ENCODE assay signal across 10 cellular contexts in the genomic region with DNA sequence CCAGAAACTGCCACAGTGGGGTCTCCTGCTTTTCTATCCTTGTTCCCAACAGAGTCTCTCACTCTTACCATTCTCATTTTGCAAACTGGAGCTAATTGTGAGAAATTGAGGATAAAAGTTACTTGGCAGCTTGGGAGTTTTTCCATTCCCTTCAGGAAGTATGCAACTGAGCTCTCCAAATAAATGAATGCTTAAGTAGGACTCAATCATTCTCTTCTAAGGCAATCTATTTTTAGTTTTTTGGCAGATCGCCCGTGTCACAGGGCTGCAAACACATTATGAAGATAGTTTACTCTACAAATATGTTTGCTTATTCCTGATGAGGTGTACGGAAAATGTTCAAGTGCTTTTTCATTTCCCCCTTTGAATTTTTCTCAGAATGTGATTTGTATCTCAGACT. TPM values are rescaled to one million over a fixed set of nuclear protein-coding genes. Genes with fewer than 3 reads are reported as not detected.
DNase-seq lines count a peak whose midpoint lies in the region; ATAC-seq and TF ChIP-seq lines count a peak whose summit lies in the region.
"Had no signal": no experiment of that assay in that cellular context is flagged by ENCODE, and none has a peak within 500 bp of the region (broad histone marks: within the 10 kb centered on the region; RNA-seq: fewer than 3 reads in every experiment).

No MANE protein-coding gene starts in this region.

- H3K9me3 Mint-ChIP-seq in effector memory CD8-positive, alpha-beta T cell, result no peaks in the 10 kb centered on the region
- H3K9me3 Mint-ChIP-seq: WTC11 had no signal

- H3K4me1 ChIP-seq in fibroblast of lung (ENCODE audit: control insufficient read depth, extremely low read depth, insufficient read depth, low read length) (no peaks in the 10 kb centered on the region), smooth muscle cell (ENCODE audit: low read depth) (no peaks in the 10 kb centered on the region)

- no peak overlapping the region for H3K4me3 ChIP-seq in fibroblast of lung (replicated peaks in 1 of 4; ENCODE audit: control extremely low read depth in 1 of 4, insufficient read depth in 1 of 4, low read depth in 3 of 4, low read length in 4 of 4)
- no peak overlapping the region for H3K4me3 ChIP-seq in smooth muscle cell

- H3K4me2 ChIP-seq in fibroblast of lung (ENCODE audit: extremely low read depth, insufficient read depth, low read length) (no peak overlapping the region), smooth muscle cell (no peak overlapping the region)

- H3K9me3 ChIP-seq in fibroblast of lung (ENCODE audit: control insufficient read depth, insufficient read depth, low read depth, low read length) (no peaks in the 10 kb centered on the region), smooth muscle cell (replicated peaks; ENCODE audit: low read depth) (no peaks in the 10 kb centered on the region)

- 82% methylated on average over 3 of the region's 3 CpGs for WGBS in smooth muscle cell (ENCODE audit: low lambda C conversion rate)

- H3K27me3 ChIP-seq in fibroblast of lung (ENCODE audit: control insufficient read depth, insufficient read depth, low read length), result no peaks in the 10 kb centered on the region
- no peaks in the 10 kb centered on the region for H3K27me3 ChIP-seq in smooth muscle cell (ENCODE audit: low read depth)

- DNase-seq in G401 (ENCODE audit: low spot score), result peak; percentile 4
- peak; percentile 1 for DNase-seq in NCI-H2171 (lab: John Stamatoyannopoulos, UW)
- DNase-seq in fibroblast of lung (ENCODE audit: low read depth in 2 of 2), result peak; percentile 13 to 50
- peak; percentile 57 for DNase-seq in pons (ENCODE audit: low spot score)
- DNase-seq in smooth muscle cell (lab: John Stamatoyannopoulos, UW; ENCODE audit: unreplicated experiment), result no peak
- no peak for DNase-seq in effector memory CD8-positive, alpha-beta T cell
- DNase-seq in D341Med (ENCODE audit: low spot score), result no peak

- H3K36me3 ChIP-seq in fibroblast of lung (ENCODE audit: control insufficient read depth, insufficient read depth, low read length) (no peaks in the 10 kb centered on the region), smooth muscle cell (ENCODE audit: low read depth) (no peaks in the 10 kb centered on the region)

- H3K27me3 Mint-ChIP-seq in effector memory CD8-positive, alpha-beta T cell, result no peaks in the 10 kb centered on the region

- no peaks in the 10 kb centered on the region for H3K4me1 Mint-ChIP-seq in effector memory CD8-positive, alpha-beta T cell (ENCODE audit: low read depth in 2 of 2)
- H3K4me1 Mint-ChIP-seq: WTC11 had no signal

- H3K9ac ChIP-seq in fibroblast of lung (ENCODE audit: insufficient read depth, low read length), result no peak overlapping the region
- no peak overlapping the region for H3K9ac ChIP-seq in smooth muscle cell (ENCODE audit: low read depth)

- H3F3A ChIP-seq in smooth muscle cell (ENCODE audit: low read depth), result no peaks in the 10 kb centered on the region

- H3K36me3 Mint-ChIP-seq in effector memory CD8-positive, alpha-beta T cell (ENCODE audit: insufficient read depth), result peaks cover 3% of the 10 kb centered on the region
- H3K36me3 Mint-ChIP-seq: WTC11 had no signal

- no peak for ATAC-seq in effector memory CD8-positive, alpha-beta T cell (replicated peaks)
- ATAC-seq in GM19023 (IDR thresholded peaks at IDR 0.05; ENCODE audit: unreplicated experiment), result no peak
- ATAC-seq: WTC11 had no signal

- in situ Hi-C loops in G401 (cut with HindIII; ENCODE audit: low sequenced_read_pairs), result no loop called here

- H3K79me2 ChIP-seq in fibroblast of lung (ENCODE audit: control insufficient read depth, insufficient read depth, low read length), result no peaks in the 10 kb centered on the region
- H3K79me2 ChIP-seq in smooth muscle cell (ENCODE audit: low read depth), result no peaks in the 10 kb centered on the region

- H3K4me3 Mint-ChIP-seq in effector memory CD8-positive, alpha-beta T cell, result no peak overlapping the region
- H3K4me3 Mint-ChIP-seq: WTC11 had no signal

- H4K20me1 ChIP-seq in fibroblast of lung (ENCODE audit: control insufficient read depth, extremely low read depth, insufficient read depth, low read length) (no peaks in the 10 kb centered on the region), smooth muscle cell (ENCODE audit: low read depth) (no peaks in the 10 kb centered on the region)

- no peak for TF ChIP-seq CTCF in fibroblast of lung (conservative IDR thresholded peaks at IDR 0.05 in 1 of 2, IDR thresholded peaks at IDR 0.05 in 1 of 2; ENCODE audit: low read depth in 1 of 2, low read length in 2 of 2)
- TF ChIP-seq CTCF in smooth muscle cell (IDR thresholded peaks at IDR 0.05; ENCODE audit: borderline replicate concordance, insufficient read depth, poor library complexity, severe bottlenecking), result no peak

- no peak overlapping the region for H3K27ac Mint-ChIP-seq in effector memory CD8-positive, alpha-beta T cell
- H3K27ac Mint-ChIP-seq: WTC11 had no signal

- H2AFZ ChIP-seq in fibroblast of lung (ENCODE audit: low read length) (no peak overlapping the region), smooth muscle cell (ENCODE audit: low read depth) (no peak overlapping the region)

- H3K27ac ChIP-seq in fibroblast of lung (ENCODE audit: insufficient read depth, low read length) (no peak overlapping the region), smooth muscle cell (ENCODE audit: low read depth) (no peak overlapping the region)

RNA-seq across cellular contexts. Expression of a gene that starts 5.3 kb away (rescaled TPM):
- not detected in 2 replicates for total RNA-seq in G401 (2014; rRNA removed; shearing (Covaris generic))
- total RNA-seq in fibroblast of lung (not detected in 2 replicates), smooth muscle cell (not detected in 2 replicates)
- polyA plus RNA-seq in fibroblast of lung (not detected in 2 replicates), smooth muscle cell (not detected in 2 replicates)
- not detected in 2 replicates for polyA plus RNA-seq in fibroblast of lung (2012)
- polyA minus RNA-seq in fibroblast of lung (ENCODE audit: low replicate concordance), result not detected in 2 replicates
- total RNA-seq: omental fat pad, WTC11 had no signal

RNA-seq across cellular contexts. Expression of a gene that starts 25.2 kb away (rescaled TPM):
- 12.2 and 24.3 TPM in 2 replicates for total RNA-seq in G401 (2014; rRNA removed; shearing (Covaris generic))
- 4.8 and 4.9 TPM in 2 replicates for total RNA-seq in fibroblast of lung
- 5.0 and 6.9 TPM in 2 replicates for polyA plus RNA-seq in fibroblast of lung
- 3.0 and 3.1 TPM in 2 replicates for polyA plus RNA-seq in fibroblast of lung (2012)
- 3.2 and 3.7 TPM in 2 replicates for polyA minus RNA-seq in fibroblast of lung (ENCODE audit: low replicate concordance)
- 13.3 and 17.8 TPM in 2 replicates for total RNA-seq in smooth muscle cell
- 4.6 and 6.9 TPM in 2 replicates for polyA plus RNA-seq in smooth muscle cell

RNA-seq across cellular contexts. Expression of a gene that starts 40.2 kb away (rescaled TPM):
- total RNA-seq in G401 (2014; rRNA removed; shearing (Covaris generic)), result 1.9 TPM in 1 of 2 replicates, not detected in the other
- total RNA-seq in fibroblast of lung, result 1.2 TPM in 1 of 2 replicates, not detected in the other
- polyA plus RNA-seq in fibroblast of lung, result 0.08 TPM in 1 of 2 replicates, not detected in the other
- 0.10 and 0.13 TPM in 2 replicates for polyA plus RNA-seq in fibroblast of lung (2012)
- polyA minus RNA-seq in fibroblast of lung (ENCODE audit: low replicate concordance), result not detected in 2 replicates
- 0.85 TPM in 1 of 2 replicates, not detected in the other for total RNA-seq in smooth muscle cell
- 0.39 TPM in 1 of 2 replicates, not detected in the other for polyA plus RNA-seq in smooth muscle cell

Comparison
In these comparisons a context has a peak if more than half of its experiments do, and no peak if none do; other contexts are left out.
1. DNase-seq: peak in G401 (single experiment), NCI-H2171 (single experiment), fibroblast of lung (2 of 2) and pons (single experiment); none in smooth muscle cell (single experiment), effector memory CD8-positive, alpha-beta T cell (0 of 3) and D341Med (single experiment).